8 cellular contexts compared by ENCODE assay signal in genomic region chr18:21704603-21705364, GRCh38. TPM values are rescaled to one million over a fixed set of nuclear protein-coding genes. Genes with fewer than 3 reads are reported as not detected.
DNase-seq lines count a peak whose midpoint lies in the region; ATAC-seq and TF ChIP-seq lines count a peak whose summit lies in the region.

Gene ABHD3, minus strand, starts transcription at chr18:21704774. Its CDS starts 109 bp downstream, at chr18:21704665.

- in situ Hi-C loops in GM13976 (cut with MboI; ENCODE audit: low sequenced_read_pairs, unreplicated experiment), result no loop called here

- intact Hi-C loops in right cardiac atrium (cut with DNase I), result loop anchor here in 1 of 4 donors (5.0 kb wide), 1 partner anchor 92 kb away; the partner anchor contains the start of gene SNRPD1
- intact Hi-C loops in vagina (cut with DNase I), result no loop called here

- H3K4me1 ChIP-seq in right cardiac atrium (ENCODE audit: control insufficient read depth, insufficient read depth, low read length) (no peaks in the 10 kb centered on the region), vagina (peaks cover 17% of the 10 kb centered on the region)

- peak within 1 kb of the TSS; percentile 89 for H3K27ac ChIP-seq in right cardiac atrium (ENCODE audit: low read length)
- peak within 1 kb of the TSS; percentile 96 for H3K27ac ChIP-seq in vagina

- H3K4me3 Mint-ChIP-seq in T-helper 1 cell treated with Interleukin-12 subunit alpha and Interleukin-12 subunit beta and Interleukin-4 antibody, amounts not matched to agents 30 μg/mL and 1 μg/mL, for 36 hours, result peak within 1 kb of the TSS; percentile 99

- TF ChIP-seq POLR2A in vagina (IDR thresholded peaks at IDR 0.05), result peak; percentile 90 to 93

- DNase-seq in GM13976 (ENCODE audit: low spot score) (peak; percentile 94), NCI-H146 (lab: John Stamatoyannopoulos, UW) (peak; percentile 97), amygdala (lab: John Stamatoyannopoulos, UW) (peak; percentile 42 to 93 (median 82)), right cardiac atrium (peak; percentile 96 to 98 (median 98)), putamen (ENCODE audit: low spot score) (peak; percentile 93), vagina (ENCODE audit: extremely low spot score in 2 of 2) (no peak)

- H3K36me3 Mint-ChIP-seq in T-helper 1 cell treated with Interleukin-12 subunit alpha and Interleukin-12 subunit beta and Interleukin-4 antibody, amounts not matched to agents 30 μg/mL and 1 μg/mL, for 36 hours (ENCODE audit: low read depth), result peaks cover 13% of the 10 kb centered on the region

- H3K9me3 ChIP-seq in right cardiac atrium (ENCODE audit: control insufficient read depth, low read length) (no peaks in the 10 kb centered on the region), vagina (no peaks in the 10 kb centered on the region)

- H3K9me3 Mint-ChIP-seq in T-helper 1 cell treated with Interleukin-12 subunit alpha and Interleukin-12 subunit beta and Interleukin-4 antibody, amounts not matched to agents 30 μg/mL and 1 μg/mL, for 36 hours, result no peaks in the 10 kb centered on the region

- WGBS in right cardiac atrium, result 3% methylated on average over 60 of the region's 60 CpGs

- H3K4me3 ChIP-seq in right cardiac atrium (ENCODE audit: low read length) (peak within 1 kb of the TSS; percentile 89), vagina (peak within 1 kb of the TSS; percentile 76 to 91)

- no peaks in the 10 kb centered on the region for H3K27me3 Mint-ChIP-seq in T-helper 1 cell treated with Interleukin-12 subunit alpha and Interleukin-12 subunit beta and Interleukin-4 antibody, amounts not matched to agents 30 μg/mL and 1 μg/mL, for 36 hours (ENCODE audit: low read depth)

- TF ChIP-seq CTCF in GM13976 (IDR thresholded peaks at IDR 0.05; ENCODE audit: borderline replicate concordance, control extremely low read depth, extremely low read depth, insufficient read depth, missing control alignments) (no peak), vagina (IDR thresholded peaks at IDR 0.05) (peak in 2 of 3 experiments; percentile 31 to 69)

- H3K27me3 ChIP-seq in right cardiac atrium (ENCODE audit: control insufficient read depth, insufficient read depth) (no peaks in the 10 kb centered on the region), vagina (no peaks in the 10 kb centered on the region)

- peak; percentile 89 for ATAC-seq in HG02852 (IDR thresholded peaks at IDR 0.05; ENCODE audit: unreplicated experiment)
- ATAC-seq in right cardiac atrium, result peak; percentile 100

- H3K4me1 Mint-ChIP-seq in T-helper 1 cell treated with Interleukin-12 subunit alpha and Interleukin-12 subunit beta and Interleukin-4 antibody, amounts not matched to agents 30 μg/mL and 1 μg/mL, for 36 hours (ENCODE audit: low read depth), result peaks cover 31% of the 10 kb centered on the region

- no peaks in the 10 kb centered on the region for H3K36me3 ChIP-seq in vagina

- H3K27ac Mint-ChIP-seq in T-helper 1 cell treated with Interleukin-12 subunit alpha and Interleukin-12 subunit beta and Interleukin-4 antibody, amounts not matched to agents 30 μg/mL and 1 μg/mL, for 36 hours, result peak within 1 kb of the TSS; percentile 98

RNA-seq across cellular contexts. Expression of gene ABHD3, which starts in this region (rescaled TPM):
- total RNA-seq in right cardiac atrium (1 to 10 TPM; 4.0 to 6.9 (median 5.4) TPM), vagina (21.1 TPM)
- 7.4 TPM for polyA plus RNA-seq in right cardiac atrium

Comparison
In these comparisons a context has a peak if more than half of its experiments do, and no peak if none do; other contexts are left out.
1. DNase-seq: peak in GM13976 (single experiment), NCI-H146 (single experiment), amygdala (56 of 56), right cardiac atrium (3 of 3) and putamen (single experiment); none in vagina (0 of 2).